Comparison of ENCODE assay signal across 1 cellular context in genomic region chr9:114077162-114077837, GRCh38.
TF ChIP-seq lines count a peak whose summit lies in the region.

No MANE protein-coding gene starts in this region.

TF ChIP-seq in H1, 55 proteins besides CTCF, POLR2A, EP300 and RAD21:
- TF ChIP-seq SP2 (IDR thresholded peaks at IDR 0.05; ENCODE audit: low read length): no peak
